9 cellular contexts compared by ENCODE assay signal in the genomic region with DNA sequence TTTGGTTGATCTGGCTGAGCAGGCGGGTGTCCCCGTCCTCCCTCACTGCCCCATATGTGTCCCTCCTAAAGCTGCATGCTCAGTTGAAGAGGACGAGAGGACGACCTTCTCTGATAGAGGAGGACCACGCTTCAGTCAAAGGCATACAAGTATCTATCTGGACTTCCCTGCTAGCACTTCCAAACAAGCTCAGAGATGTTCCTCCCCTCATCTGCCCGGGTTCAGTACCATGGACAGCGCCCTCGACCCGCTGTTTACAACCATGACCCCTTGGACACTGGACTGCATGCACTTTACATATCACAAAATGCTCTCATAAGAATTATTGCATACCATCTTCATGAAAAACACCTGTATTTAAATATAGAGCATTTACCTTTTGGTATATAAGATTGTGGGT. TPM values are rescaled to one million over a fixed set of nuclear protein-coding genes. Genes with fewer than 3 reads are reported as not detected.
DNase-seq lines count a peak whose midpoint lies in the region; ATAC-seq and TF ChIP-seq lines count a peak whose summit lies in the region.
"Had no signal": no experiment of that assay in that cellular context is flagged by ENCODE, and none has a peak within 500 bp of the region (broad histone marks: within the 10 kb centered on the region; RNA-seq: fewer than 3 reads in every experiment).

No MANE protein-coding gene starts in this region.

- intact Hi-C loops in naive thymus-derived CD4-positive, alpha-beta T cell (cut with micrococcal nuclease), result no loop called here
- intact Hi-C loops in thyroid gland (cut with DNase I), result loop anchor here (2.0 kb wide), 1 partner anchor 162 kb away; no protein-coding TSS in a partner anchor

- POLR2A ChIA-PET in naive thymus-derived CD4-positive, alpha-beta T cell (lab: Charles Lee), result no interaction called here

- H3K36me3 ChIP-seq in naive thymus-derived CD4-positive, alpha-beta T cell (ENCODE audit: control insufficient read depth in 2 of 3, insufficient read depth in 3 of 3, low read length in 3 of 3), result no peaks in the 10 kb centered on the region
- H3K36me3 ChIP-seq in thyroid gland, result no peaks in the 10 kb centered on the region

- H3K27me3 ChIP-seq in naive thymus-derived CD4-positive, alpha-beta T cell (ENCODE audit: control insufficient read depth in 2 of 2, insufficient read depth in 2 of 2, low read length in 2 of 2), result no peaks in the 10 kb centered on the region
- H3K27me3 ChIP-seq in thyroid gland, result no peaks in the 10 kb centered on the region

- CTCF ChIA-PET in naive thymus-derived CD4-positive, alpha-beta T cell (lab: Charles Lee), result interaction anchor here (0.6 to 1.4 kb wide), 9 partner anchors 13 to 353 kb away, joined by 3 to 7 read pairs (median 4); no protein-coding TSS in a partner anchor

- no peaks in the 10 kb centered on the region for H3K9me3 ChIP-seq in naive thymus-derived CD4-positive, alpha-beta T cell (ENCODE audit: control insufficient read depth in 2 of 3, low read length in 3 of 3)
- H3K9me3 ChIP-seq in thyroid gland, result no peaks in the 10 kb centered on the region

- no peaks in the 10 kb centered on the region for H3K4me1 Mint-ChIP-seq in effector memory CD8-positive, alpha-beta T cell (ENCODE audit: low read depth in 2 of 2)
- peaks cover 0 to 5% (median 0%) of the 10 kb centered on the region in 7 donors for H3K4me1 Mint-ChIP-seq in naive thymus-derived CD4-positive, alpha-beta T cell
- H3K4me1 Mint-ChIP-seq: stimulated activated naive CD8-positive, alpha-beta T cell treated with anti-CD3 and anti-CD28 coated beads, Interleukin-15, amount 100 ng/mL, for 72 hours had no signal

- 15 to 17% methylated on average over 9 of the region's 9 CpGs for WGBS in thyroid gland, 2 donors

- no peaks in the 10 kb centered on the region for H3K9me3 Mint-ChIP-seq in effector memory CD8-positive, alpha-beta T cell
- peaks cover 0 to 2% (median 0%) of the 10 kb centered on the region in 11 donors for H3K9me3 Mint-ChIP-seq in naive thymus-derived CD4-positive, alpha-beta T cell
- H3K9me3 Mint-ChIP-seq: stimulated activated naive CD8-positive, alpha-beta T cell treated with anti-CD3 and anti-CD28 coated beads, Interleukin-15, amount 100 ng/mL, for 72 hours had no signal

- in situ Hi-C loops in ACHN (cut with HindIII; ENCODE audit: low pct_ligation_motif_present, low pct_unique_long_range_greater_than_20kb, low sequenced_read_pairs) (loop anchor here (10.0 kb wide), 1 partner anchor 174 kb away; a partner anchor contains a TSS), KBM-7 (cut with MboI; ENCODE audit: low pct_unique_long_range_greater_than_20kb, low sequenced_read_pairs) (no loop called here)

- H3K36me3 Mint-ChIP-seq in effector memory CD8-positive, alpha-beta T cell (ENCODE audit: insufficient read depth), result peaks cover 7% of the 10 kb centered on the region
- H3K36me3 Mint-ChIP-seq in naive thymus-derived CD4-positive, alpha-beta T cell, result no peaks in the 10 kb centered on the region

- no peak for TF ChIP-seq CTCF in thyroid gland (IDR thresholded peaks at IDR 0.05)

- no peak for TF ChIP-seq POLR2A in thyroid gland (IDR thresholded peaks at IDR 0.05)

- no peak overlapping the region for H3K27ac Mint-ChIP-seq in effector memory CD8-positive, alpha-beta T cell
- no peak overlapping the region for H3K27ac Mint-ChIP-seq in naive thymus-derived CD4-positive, alpha-beta T cell
- H3K27ac Mint-ChIP-seq: stimulated activated naive CD8-positive, alpha-beta T cell treated with anti-CD3 and anti-CD28 coated beads, Interleukin-15, amount 100 ng/mL, for 72 hours had no signal

- ATAC-seq in effector memory CD8-positive, alpha-beta T cell (replicated peaks), result peak; percentile 28
- ATAC-seq in naive thymus-derived CD4-positive, alpha-beta T cell, result no peak
- ATAC-seq in GM21528 (IDR thresholded peaks at IDR 0.05; ENCODE audit: low FRiP score, unreplicated experiment) (no peak), GM18873 (IDR thresholded peaks at IDR 0.05; ENCODE audit: low FRiP score, unreplicated experiment) (no peak)
- ATAC-seq: stimulated activated naive CD8-positive, alpha-beta T cell treated with anti-CD3 and anti-CD28 coated beads, Interleukin-15, amount 100 ng/mL, for 72 hours had no signal

- no peak overlapping the region for H3K4me3 Mint-ChIP-seq in effector memory CD8-positive, alpha-beta T cell
- no peak overlapping the region for H3K4me3 Mint-ChIP-seq in naive thymus-derived CD4-positive, alpha-beta T cell
- H3K4me3 Mint-ChIP-seq: stimulated activated naive CD8-positive, alpha-beta T cell treated with anti-CD3 and anti-CD28 coated beads, Interleukin-15, amount 100 ng/mL, for 72 hours had no signal

- no peak overlapping the region for H3K27ac ChIP-seq in naive thymus-derived CD4-positive, alpha-beta T cell (ENCODE audit: low read depth, low read length)
- no peak overlapping the region for H3K27ac ChIP-seq in thyroid gland

- peaks cover 61 to 84% of the 10 kb centered on the region in 2 donors for H3K27me3 Mint-ChIP-seq in effector memory CD8-positive, alpha-beta T cell
- H3K27me3 Mint-ChIP-seq in naive thymus-derived CD4-positive, alpha-beta T cell, result peaks cover 34 to 65% (median 57%) of the 10 kb centered on the region in 5 donors

- no peak overlapping the region for H3K4me3 ChIP-seq in naive thymus-derived CD4-positive, alpha-beta T cell (ENCODE audit: low read length)
- no peak overlapping the region for H3K4me3 ChIP-seq in thyroid gland (replicated peaks in 1 of 3)

- no peaks in the 10 kb centered on the region for H3K4me1 ChIP-seq in naive thymus-derived CD4-positive, alpha-beta T cell (ENCODE audit: control insufficient read depth in 2 of 2, insufficient read depth in 2 of 2, low read length in 2 of 2)
- no peaks in the 10 kb centered on the region for H3K4me1 ChIP-seq in thyroid gland

- peak; percentile 74 for DNase-seq in ACHN
- peak; percentile 53 for DNase-seq in KBM-7
- peak; percentile 53 to 59 for DNase-seq in activated CD4-positive, alpha-beta T cell treated with anti-CD3 and anti-CD28 coated beads, Interleukin-2, amount 50 U/mL, for 48 hours
- DNase-seq in effector memory CD8-positive, alpha-beta T cell, result peak; percentile 40 to 51 (median 42)
- peak in 8 of 9 donors; percentile 13 to 71 (median 28) for DNase-seq in naive thymus-derived CD4-positive, alpha-beta T cell
- DNase-seq in thyroid gland, result peak; percentile 64 to 76

RNA-seq across cellular contexts. Expression of a gene that starts 26.9 kb away (rescaled TPM):
- 10 to 100 TPM; 49.6 to 72.3 (median 68.0) TPM for total RNA-seq in naive thymus-derived CD4-positive, alpha-beta T cell
- 10 to 100 TPM in 1 of 2 donors, 1 to 10 TPM in 1; 5.3 to 17.0 TPM for polyA plus RNA-seq in naive thymus-derived CD4-positive, alpha-beta T cell
- total RNA-seq in thyroid gland, result 10 to 100 TPM; 19.6 to 36.4 (median 28.5) TPM

RNA-seq across cellular contexts. Expression of a gene that starts 38.5 kb away (rescaled TPM):
- total RNA-seq in naive thymus-derived CD4-positive, alpha-beta T cell, result not detected
- not detected for polyA plus RNA-seq in naive thymus-derived CD4-positive, alpha-beta T cell
- not detected for total RNA-seq in thyroid gland
